1 cellular context compared by ENCODE assay signal in genomic region chr11:36509265-36509664, GRCh38.
TF ChIP-seq lines count a peak whose summit lies in the region.

No MANE protein-coding gene starts in this region.

TF ChIP-seq in SK-N-SH, 30 proteins besides CTCF, POLR2A, EP300 and RAD21 (continued from another document):
- TF ChIP-seq, protein P1, sequence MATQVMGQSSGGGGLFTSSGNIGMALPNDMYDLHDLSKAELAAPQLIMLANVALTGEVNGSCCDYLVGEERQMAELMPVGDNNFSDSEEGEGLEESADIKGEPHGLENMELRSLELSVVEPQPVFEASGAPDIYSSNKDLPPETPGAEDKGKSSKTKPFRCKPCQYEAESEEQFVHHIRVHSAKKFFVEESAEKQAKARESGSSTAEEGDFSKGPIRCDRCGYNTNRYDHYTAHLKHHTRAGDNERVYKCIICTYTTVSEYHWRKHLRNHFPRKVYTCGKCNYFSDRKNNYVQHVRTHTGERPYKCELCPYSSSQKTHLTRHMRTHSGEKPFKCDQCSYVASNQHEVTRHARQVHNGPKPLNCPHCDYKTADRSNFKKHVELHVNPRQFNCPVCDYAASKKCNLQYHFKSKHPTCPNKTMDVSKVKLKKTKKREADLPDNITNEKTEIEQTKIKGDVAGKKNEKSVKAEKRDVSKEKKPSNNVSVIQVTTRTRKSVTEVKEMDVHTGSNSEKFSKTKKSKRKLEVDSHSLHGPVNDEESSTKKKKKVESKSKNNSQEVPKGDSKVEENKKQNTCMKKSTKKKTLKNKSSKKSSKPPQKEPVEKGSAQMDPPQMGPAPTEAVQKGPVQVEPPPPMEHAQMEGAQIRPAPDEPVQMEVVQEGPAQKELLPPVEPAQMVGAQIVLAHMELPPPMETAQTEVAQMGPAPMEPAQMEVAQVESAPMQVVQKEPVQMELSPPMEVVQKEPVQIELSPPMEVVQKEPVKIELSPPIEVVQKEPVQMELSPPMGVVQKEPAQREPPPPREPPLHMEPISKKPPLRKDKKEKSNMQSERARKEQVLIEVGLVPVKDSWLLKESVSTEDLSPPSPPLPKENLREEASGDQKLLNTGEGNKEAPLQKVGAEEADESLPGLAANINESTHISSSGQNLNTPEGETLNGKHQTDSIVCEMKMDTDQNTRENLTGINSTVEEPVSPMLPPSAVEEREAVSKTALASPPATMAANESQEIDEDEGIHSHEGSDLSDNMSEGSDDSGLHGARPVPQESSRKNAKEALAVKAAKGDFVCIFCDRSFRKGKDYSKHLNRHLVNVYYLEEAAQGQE (IDR thresholded peaks at IDR 0.05; ENCODE audit: low read depth, low read length) = no peak
- TF ChIP-seq RXRA (IDR thresholded peaks at IDR 0.05; ENCODE audit: borderline replicate concordance, low read depth) (no peak), SIN3A (IDR thresholded peaks at IDR 0.05; ENCODE audit: borderline replicate concordance, low read depth, low read length) (no peak), CHD2 (IDR thresholded peaks at IDR 0.05; ENCODE audit: low read length, partially characterized antibody) (no peak), RFX5 (IDR thresholded peaks at IDR 0.05; ENCODE audit: low read length) (no peak), JUND (IDR thresholded peaks at IDR 0.05) (no peak), TCF12 (IDR thresholded peaks at IDR 0.05) (no peak), GATA2 (CRISPR knock-in tag; IDR thresholded peaks at IDR 0.05) (no peak), PBX3 (IDR thresholded peaks at IDR 0.05) (no peak)
